ENCODE assay signal across 10 cellular contexts in the genomic region with DNA sequence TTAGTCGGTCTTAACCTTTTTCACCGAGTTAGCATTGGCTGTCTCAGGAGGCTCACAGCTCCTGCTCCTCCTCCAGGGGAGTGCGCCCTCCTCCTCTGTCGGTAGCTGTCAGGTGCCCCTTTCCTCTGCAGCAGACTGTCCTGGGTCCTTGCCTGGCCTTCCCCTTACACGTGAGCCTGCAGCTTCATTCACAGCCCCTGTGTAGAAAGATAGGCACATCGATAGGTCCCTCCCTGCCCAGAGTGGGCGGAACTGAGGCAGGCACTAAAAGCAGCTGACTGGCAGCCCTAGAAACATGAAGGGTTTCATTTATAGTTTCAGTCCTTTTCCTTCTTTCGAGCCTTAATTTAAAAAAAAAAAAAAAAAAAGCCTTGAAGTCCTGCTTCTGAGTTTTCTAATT. TPM values are rescaled to one million over a fixed set of nuclear protein-coding genes. Genes with fewer than 3 reads are reported as not detected.
DNase-seq lines count a peak whose midpoint lies in the region; ATAC-seq and TF ChIP-seq lines count a peak whose summit lies in the region.
"Had no signal": no experiment of that assay in that cellular context is flagged by ENCODE, and none has a peak within 500 bp of the region (broad histone marks: within the 10 kb centered on the region; RNA-seq: fewer than 3 reads in every experiment).

No MANE protein-coding gene starts in this region.

- H3K27ac ChIP-seq in RWPE1 (peak overlapping the region; percentile 26), Karpas-422 (ENCODE audit: low read length) (no peak overlapping the region)
- H3K27ac ChIP-seq: suprapubic skin had no signal

- no peaks in the 10 kb centered on the region for H3K27me3 Mint-ChIP-seq in nephron progenitor cell (ENCODE audit: low read depth, poor library complexity)

- DNase-seq in H7 (peak; percentile 78), RWPE1 (ENCODE audit: low spot score) (no peak), nephron progenitor cell (no peak), DMS 273 (lab: John Stamatoyannopoulos, UW; ENCODE audit: unreplicated experiment) (no peak), medulla oblongata (ENCODE audit: extremely low spot score) (no peak), Karpas-422 (no peak)

- no peak overlapping the region for H3K9ac ChIP-seq in Karpas-422 (ENCODE audit: low read length)

- H3K4me3 ChIP-seq in H7 (ENCODE audit: insufficient read depth, low read depth, low read length) (no peak overlapping the region), Karpas-422 (ENCODE audit: low read length) (no peak overlapping the region)
- H3K4me3 ChIP-seq: suprapubic skin had no signal

- no peak overlapping the region for H3K4me3 Mint-ChIP-seq in nephron progenitor cell

- peaks cover 11% of the 10 kb centered on the region for H3K36me3 Mint-ChIP-seq in nephron progenitor cell (ENCODE audit: low read depth)

- H3K4me1 ChIP-seq in Karpas-422 (ENCODE audit: low read length), result peaks cover 41% of the 10 kb centered on the region

- ATAC-seq in GM18909 (IDR thresholded peaks at IDR 0.05; ENCODE audit: poor library complexity, unreplicated experiment), result peak; percentile 50
- ATAC-seq in HG03175 (IDR thresholded peaks at IDR 0.05; ENCODE audit: unreplicated experiment), result no peak

- H3K4me2 ChIP-seq in Karpas-422 (ENCODE audit: low read depth, low read length, poor library complexity, severe bottlenecking), result no peak overlapping the region

- H3K27me3 ChIP-seq in H7 (ENCODE audit: control insufficient read depth, insufficient read depth, low read length) (no peaks in the 10 kb centered on the region), Karpas-422 (ENCODE audit: low read length) (no peaks in the 10 kb centered on the region)
- H3K27me3 ChIP-seq: suprapubic skin had no signal

- no peaks in the 10 kb centered on the region for H3K9me3 ChIP-seq in Karpas-422 (ENCODE audit: low read length)
- H3K9me3 ChIP-seq: suprapubic skin had no signal

- CTCF ChIA-PET in RWPE1 (lab: Yijun Ruan, JAX), result interaction anchor here (0.6 kb wide), 1 partner anchor 74 kb away, joined by 3 read pairs; no protein-coding TSS in a partner anchor

- no peaks in the 10 kb centered on the region for H3K9me3 Mint-ChIP-seq in nephron progenitor cell
- H3K9me3 Mint-ChIP-seq: T-helper 1 cell treated with Interleukin-12 subunit alpha and Interleukin-12 subunit beta and Interleukin-4 antibody, amounts not matched to agents 30 μg/mL and 1 μg/mL, for 36 hours had no signal

- POLR2A ChIA-PET in RWPE1 (lab: Yijun Ruan, JAX; ENCODE audit: low non-redundant PET), result no interaction called here

- no peaks in the 10 kb centered on the region for H3K9me2 ChIP-seq in Karpas-422 (replicated peaks; ENCODE audit: insufficient read depth, low read length)

- H3K27ac Mint-ChIP-seq in nephron progenitor cell, result peak overlapping the region; percentile 48

- peaks cover 29% of the 10 kb centered on the region; the same call in 1 of the 2 replicates for H4K20me1 ChIP-seq in Karpas-422 (ENCODE audit: insufficient read depth, low read depth, low read length)

- H3K36me3 ChIP-seq in H7 (replicated peaks; ENCODE audit: control insufficient read depth, insufficient read depth, low read length) (no peaks in the 10 kb centered on the region), Karpas-422 (ENCODE audit: insufficient read depth, low read length) (no peaks in the 10 kb centered on the region)

- no peak overlapping the region for H2AFZ ChIP-seq in Karpas-422 (ENCODE audit: low read length)

- H3K79me2 ChIP-seq in Karpas-422 (ENCODE audit: low read length), result peaks cover 100% of the 10 kb centered on the region

- H3K4me1 Mint-ChIP-seq in nephron progenitor cell, result peaks cover 82% of the 10 kb centered on the region

- TF ChIP-seq CTCF in RWPE1 (conservative IDR thresholded peaks at IDR 0.05; ENCODE audit: low read depth) (no peak), nephron progenitor cell (IDR thresholded peaks at IDR 0.05) (no peak)

RNA-seq across cellular contexts. Expression of gene TENT4A, which starts 17.2 kb away (rescaled TPM):
- total RNA-seq in H7 (2014; rRNA removed; shearing (Covaris generic)), result 10.2 and 12.7 TPM in 2 replicates
- 38.1 and 45.3 TPM in 2 replicates for total RNA-seq in Karpas-422 (2014; rRNA removed; shearing (Covaris generic); ENCODE audit: low replicate concordance)
